Comparison of ENCODE assay signal across 13 cellular contexts in the genomic region with DNA sequence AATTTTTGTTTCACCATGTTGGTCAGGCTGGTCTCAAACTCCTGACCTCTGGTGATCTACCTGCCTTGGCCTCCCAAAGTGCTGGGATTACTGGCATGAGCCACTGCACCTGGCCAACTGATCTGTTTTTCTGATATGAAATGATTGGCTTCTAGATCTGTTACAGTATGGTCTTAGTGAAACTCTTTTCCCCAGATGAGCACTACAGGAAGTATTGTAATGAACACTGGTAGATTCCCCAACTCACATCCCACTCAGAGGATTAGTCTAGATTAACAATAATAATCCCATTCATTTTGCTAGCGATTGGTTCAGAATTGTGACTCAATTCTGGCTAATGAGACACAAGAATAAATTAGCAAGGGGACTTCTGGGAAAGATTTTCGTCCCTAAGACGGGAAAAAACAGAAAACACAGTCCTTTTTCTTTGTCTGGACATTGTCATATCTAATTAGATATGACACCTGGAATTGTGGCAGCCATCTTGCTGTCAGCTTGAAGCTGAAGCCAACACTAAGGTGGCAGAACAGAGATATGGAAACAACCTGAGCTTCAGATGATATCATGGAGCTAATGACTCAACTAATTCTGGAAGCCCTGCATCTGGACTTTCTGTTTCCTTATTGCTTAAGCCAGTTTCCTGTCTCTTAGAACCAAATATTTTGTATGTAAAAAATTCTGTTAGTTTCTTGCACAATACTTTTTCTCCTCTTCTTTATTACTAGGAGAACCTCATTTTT. TPM values are rescaled to one million over a fixed set of nuclear protein-coding genes. Genes with fewer than 3 reads are reported as not detected.
A peak's percentile ranks its signal among the peaks of the same experiment; 100 is the strongest.
DNase-seq lines count a peak whose midpoint lies in the region; ATAC-seq, FAIRE-seq and TF ChIP-seq lines count a peak whose summit lies in the region.
"Had no signal": no experiment of that assay in that cellular context is flagged by ENCODE, and none has a peak within 500 bp of the region (broad histone marks: within the 10 kb centered on the region; RNA-seq: fewer than 3 reads in every experiment).

No MANE protein-coding gene starts in this region.

- H2BK5ac ChIP-seq in H1 (ENCODE audit: low read depth, low read length): no peak overlapping the region

- H3K9me3 Mint-ChIP-seq in activated naive CD4-positive, alpha-beta T cell treated with anti-CD3 and anti-CD28 coated beads, Interleukin-2, amount 50 U/mL, for 72 hours: peaks cover 0 to 16% of the 10 kb centered on the region in 2 donors
- no peaks in the 10 kb centered on the region for H3K9me3 Mint-ChIP-seq in activated naive CD4-positive, alpha-beta T cell treated with anti-CD3 and anti-CD28 coated beads, Interleukin-2, amount 10 ng/mL, durations not matched to agents 7 days and 5 days
- H3K9me3 Mint-ChIP-seq in stimulated activated naive CD8-positive, alpha-beta T cell treated with anti-CD3 and anti-CD28 coated beads, Interleukin-15, amount 100 ng/mL, for 72 hours: peaks cover 7 to 9% of the 10 kb centered on the region in 2 donors

- no peak overlapping the region for H2BK20ac ChIP-seq in H1 (ENCODE audit: low read length)

- no peak overlapping the region for H2AFZ ChIP-seq in H1 (ENCODE audit: low read length)

- H2BK12ac ChIP-seq in H1 (ENCODE audit: low read depth, low read length): no peak overlapping the region

- no peak for TF ChIP-seq EP300 in H1 (IDR thresholded peaks at IDR 0.05; ENCODE audit: borderline replicate concordance in 1 of 2, low read depth in 2 of 2, low read length in 2 of 2)

- no peak overlapping the region for H3K4ac ChIP-seq in H1 (replicated peaks; ENCODE audit: insufficient read length, low read depth, low read length)

- TF ChIP-seq RAD21 in H1 (IDR thresholded peaks at IDR 0.05 in 1 of 2, conservative IDR thresholded peaks at IDR 0.05 in 1 of 2; ENCODE audit: low read depth in 2 of 2, low read length in 2 of 2): no peak

- 82% methylated on average over 3 of the region's 3 CpGs; no CpG with 5 or more reads in 1 of the 2 experiments for WGBS in H1 (ENCODE audit: extremely low coverage in 1 of 2, insufficient coverage in 1 of 2, insufficient read length in 1 of 2, insufficient replicate concordance in 2 of 2, low coverage in 1 of 2, low lambda C conversion rate in 2 of 2, missing lambda C conversion rate in 1 of 2), 2 experiments

- no peak overlapping the region for H3K14ac ChIP-seq in H1 (ENCODE audit: insufficient read length)

- H3K9me3 ChIP-seq in H1 (ENCODE audit: insufficient read depth in 2 of 2, low read depth in 1 of 2, low read length in 1 of 2) (no peaks in the 10 kb centered on the region), left lung (no peaks in the 10 kb centered on the region)
- H3K9me3 ChIP-seq: heart left ventricle had no signal

- H3K4me3 ChIP-seq in H1 (ENCODE audit: extremely low read depth in 1 of 4, insufficient read depth in 2 of 4, low read depth in 3 of 4, low read length in 4 of 4): no peak overlapping the region
- H3K4me3 ChIP-seq in left lung: no peak overlapping the region
- H3K4me3 ChIP-seq: heart left ventricle had no signal

- no peak overlapping the region for H3K4me3 Mint-ChIP-seq in activated naive CD4-positive, alpha-beta T cell treated with anti-CD3 and anti-CD28 coated beads, Interleukin-2, amount 10 ng/mL, durations not matched to agents 7 days and 5 days
- peak overlapping the region in 1 of 2 donors; percentile 19 for H3K4me3 Mint-ChIP-seq in stimulated activated naive CD8-positive, alpha-beta T cell treated with anti-CD3 and anti-CD28 coated beads, Interleukin-15, amount 100 ng/mL, for 72 hours
- H3K4me3 Mint-ChIP-seq: CD4-positive, CD25-positive, alpha-beta regulatory T cell; WTC11 had no signal

- H3K18ac ChIP-seq in H1 (ENCODE audit: extremely low read depth, low read length): no peak overlapping the region

- H4K8ac ChIP-seq in H1 (ENCODE audit: extremely low read depth, insufficient read depth, low read length): no peak overlapping the region

- H3K36me3 ChIP-seq in H1 (ENCODE audit: control insufficient read depth in 2 of 4, insufficient read depth in 4 of 4, low read length in 3 of 4): no peaks in the 10 kb centered on the region
- H3K36me3 ChIP-seq in left lung: no peaks in the 10 kb centered on the region
- H3K36me3 ChIP-seq: heart left ventricle had no signal

- no peak for FAIRE-seq in H1 (lab: Jason Lieb, UNC)

- POLR2A ChIA-PET in H1 (lab: Charles Lee; ENCODE audit: partially characterized antibody): no interaction called here

- no peak overlapping the region for H4K91ac ChIP-seq in H1 (replicated peaks; ENCODE audit: insufficient read length, low read length)

- no peaks in the 10 kb centered on the region for H3K27me3 ChIP-seq in H1 (replicated peaks in 1 of 4; ENCODE audit: control insufficient read depth in 3 of 4, extremely low read depth in 1 of 4, insufficient read depth in 3 of 4, low read length in 3 of 4)
- H3K27me3 ChIP-seq in left lung: peaks cover 0 to 6% of the 10 kb centered on the region in 2 donors

- no peaks in the 10 kb centered on the region for H3K79me1 ChIP-seq in H1 (ENCODE audit: low read depth, low read length)

- H3K9ac ChIP-seq in H1 (replicated peaks in 1 of 4; ENCODE audit: extremely low read depth in 1 of 4, low read depth in 3 of 4, low read length in 3 of 4): no peak overlapping the region

- peaks cover 2% of the 10 kb centered on the region for H3K4me1 Mint-ChIP-seq in activated naive CD4-positive, alpha-beta T cell treated with anti-CD3 and anti-CD28 coated beads, Interleukin-2, amount 10 ng/mL, durations not matched to agents 7 days and 5 days
- H3K4me1 Mint-ChIP-seq in stimulated activated naive CD8-positive, alpha-beta T cell treated with anti-CD3 and anti-CD28 coated beads, Interleukin-15, amount 100 ng/mL, for 72 hours: peaks cover 23% of the 10 kb centered on the region

- ATAC-seq in activated naive CD4-positive, alpha-beta T cell treated with anti-CD3 and anti-CD28 coated beads, Interleukin-2, amount 50 U/mL, for 72 hours: peak; percentile 93 to 94
- ATAC-seq in stimulated activated naive CD8-positive, alpha-beta T cell treated with anti-CD3 and anti-CD28 coated beads, Interleukin-15, amount 100 ng/mL, for 72 hours: peak; percentile 93
- ATAC-seq in left lung: no peak
- ATAC-seq: WTC11 had no signal

- H3K27ac ChIP-seq in H1 (ENCODE audit: low read depth, low read length) (no peak overlapping the region), left lung (no peak overlapping the region)

- DNase-seq in activated naive CD4-positive, alpha-beta T cell treated with anti-CD3 and anti-CD28 coated beads, Interleukin-2, amount 50 U/mL, for 72 hours (ENCODE audit: low spot score in 2 of 2): no peak
- no peak for DNase-seq in activated naive CD4-positive, alpha-beta T cell treated with anti-CD3 and anti-CD28 coated beads, Interleukin-2, amount 10 ng/mL, durations not matched to agents 7 days and 5 days
- peak; percentile 85 for DNase-seq in NOMO-1 treated with DMSO at 0.1 percent for 48 hours (lab: John Stamatoyannopoulos, UW; ENCODE audit: unreplicated experiment)
- DNase-seq in H1 (ENCODE audit: low read depth in 1 of 2, low spot score in 2 of 2): no peak
- DNase-seq in stimulated activated naive CD8-positive, alpha-beta T cell treated with anti-CD3 and anti-CD28 coated beads, Interleukin-15, amount 100 ng/mL, for 72 hours: peak in 1 of 2 donors; percentile 25
- no peak for DNase-seq in NCI-H187 (lab: John Stamatoyannopoulos, UW)
- DNase-seq in left lung: no peak
- DNase-seq in islet precursor cell: no peak
- DNase-seq: CD4-positive, CD25-positive, alpha-beta regulatory T cell; heart left ventricle; NCI-H1048 had no signal

- no peak for TF ChIP-seq POLR2A in H1 (IDR thresholded peaks at IDR 0.05; ENCODE audit: control extremely low read depth in 1 of 2, low read depth in 2 of 2, low read length in 2 of 2)

- H3K4me2 ChIP-seq in H1 (ENCODE audit: insufficient read depth in 1 of 2, low read depth in 2 of 2, low read length in 2 of 2): no peak overlapping the region

- H3K79me2 ChIP-seq in H1 (ENCODE audit: control insufficient read depth in 1 of 2, insufficient read depth in 2 of 2, low read length in 2 of 2): no peaks in the 10 kb centered on the region

- no peak overlapping the region for H4K5ac ChIP-seq in H1 (ENCODE audit: insufficient read length, low read depth, low read length)

- no peak overlapping the region for H2BK15ac ChIP-seq in H1 (ENCODE audit: low read length)

- H3K4me1 ChIP-seq in H1 (replicated peaks in 1 of 4; ENCODE audit: control insufficient read depth in 3 of 4, insufficient read depth in 4 of 4, low read length in 3 of 4) (no peaks in the 10 kb centered on the region), left lung (peaks cover 0 to 11% of the 10 kb centered on the region in 2 donors)

- peak overlapping the region; percentile 88 to 93 for H3K27ac Mint-ChIP-seq in activated naive CD4-positive, alpha-beta T cell treated with anti-CD3 and anti-CD28 coated beads, Interleukin-2, amount 50 U/mL, for 72 hours
- no peak overlapping the region for H3K27ac Mint-ChIP-seq in activated naive CD4-positive, alpha-beta T cell treated with anti-CD3 and anti-CD28 coated beads, Interleukin-2, amount 10 ng/mL, durations not matched to agents 7 days and 5 days
- peak overlapping the region; percentile 74 to 89 for H3K27ac Mint-ChIP-seq in stimulated activated naive CD8-positive, alpha-beta T cell treated with anti-CD3 and anti-CD28 coated beads, Interleukin-15, amount 100 ng/mL, for 72 hours
- H3K27ac Mint-ChIP-seq: CD4-positive, CD25-positive, alpha-beta regulatory T cell; WTC11 had no signal

- TF ChIP-seq CTCF in H1 (IDR thresholded peaks at IDR 0.05; ENCODE audit: control extremely low read depth in 1 of 3, insufficient read depth in 1 of 3, low read depth in 1 of 3, low read length in 3 of 3): no peak
- TF ChIP-seq CTCF in left lung (IDR thresholded peaks at IDR 0.05): no peak

- no peak overlapping the region for H3K23ac ChIP-seq in H1 (ENCODE audit: insufficient read length)

- H2AK5ac ChIP-seq in H1 (ENCODE audit: low read depth, low read length): no peak overlapping the region

- H2BK120ac ChIP-seq in H1 (replicated peaks; ENCODE audit: low read depth, low read length): no peak overlapping the region

- no peaks in the 10 kb centered on the region for H3K23me2 ChIP-seq in H1 (ENCODE audit: low read depth, low read length)

- intact Hi-C loops in left lung (cut with DNase I): no loop called here

- H3K27me3 Mint-ChIP-seq in activated naive CD4-positive, alpha-beta T cell treated with anti-CD3 and anti-CD28 coated beads, Interleukin-2, amount 10 ng/mL, durations not matched to agents 7 days and 5 days: peaks cover 8% of the 10 kb centered on the region
- peaks cover 51% of the 10 kb centered on the region for H3K27me3 Mint-ChIP-seq in stimulated activated naive CD8-positive, alpha-beta T cell treated with anti-CD3 and anti-CD28 coated beads, Interleukin-15, amount 100 ng/mL, for 72 hours

- CTCF ChIA-PET in activated naive CD4-positive, alpha-beta T cell treated with anti-CD3 and anti-CD28 coated beads, Interleukin-2, amount 10 ng/mL, durations not matched to agents 7 days and 5 days (lab: Charles Lee): interaction anchor here (0.8 to 2.0 kb wide), 4 partner anchors 14 to 54 kb away, joined by 3 to 14 read pairs (median 4); no protein-coding TSS in a partner anchor
- CTCF ChIA-PET in H1 (lab: Charles Lee; ENCODE audit: partially characterized antibody): interaction anchor here (0.8 to 3.0 kb wide), 4 partner anchors 14 to 52 kb away, joined by 3 to 12 read pairs (median 8); no protein-coding TSS in a partner anchor

- peaks cover 0 to 26% of the 10 kb centered on the region in 2 donors for H3K36me3 Mint-ChIP-seq in activated naive CD4-positive, alpha-beta T cell treated with anti-CD3 and anti-CD28 coated beads, Interleukin-2, amount 50 U/mL, for 72 hours
- no peaks in the 10 kb centered on the region for H3K36me3 Mint-ChIP-seq in activated naive CD4-positive, alpha-beta T cell treated with anti-CD3 and anti-CD28 coated beads, Interleukin-2, amount 10 ng/mL, durations not matched to agents 7 days and 5 days
- H3K36me3 Mint-ChIP-seq: CD4-positive, CD25-positive, alpha-beta regulatory T cell; WTC11 had no signal

- no peaks in the 10 kb centered on the region for H4K20me1 ChIP-seq in H1 (replicated peaks in 1 of 2; ENCODE audit: control insufficient read depth in 1 of 2, insufficient read depth in 2 of 2, low read length in 2 of 2)

- H3K56ac ChIP-seq in H1 (replicated peaks; ENCODE audit: insufficient read length, low read depth, low read length): peak overlapping the region; percentile 47

RNA-seq across cellular contexts. Expression of a gene that starts 17.4 kb away (rescaled TPM):
- 10 to 100 TPM; 37.2 to 38.4 TPM for total RNA-seq in activated naive CD4-positive, alpha-beta T cell treated with anti-CD3 and anti-CD28 coated beads, Interleukin-2, amount 50 U/mL, for 72 hours
- total RNA-seq in H1 (2021; fragmentation: NEBNext Ultra II Directional; extraction: Animal tissue kit (Norgen Biotek cat#: 25700)): 113 TPM in 2 replicates
- polyA plus RNA-seq in H1 (2011; rRNA removed): 59.7 and 67.0 TPM in 2 replicates
- 82.1 TPM for polyA plus RNA-seq in H1 (2011; cell fraction: cytosol; rRNA removed)
- polyA plus RNA-seq in H1 (2011; cell fraction: nucleus; rRNA removed): 73.3 TPM
- polyA plus RNA-seq in H1 (2012, experiment 1 of 2): 117 to 134 TPM (median 125 TPM) in 4 replicates
- polyA plus RNA-seq in H1 (2012, experiment 2 of 2): 57.2 TPM
- 148 TPM for polyA plus RNA-seq in H1 (2013, experiment 1 of 2)
- polyA plus RNA-seq in H1 (2013, experiment 2 of 2): 165 TPM
- polyA minus RNA-seq in H1 (2011; rRNA and poly(A)+ RNA removed): 115 and 146 TPM in 2 replicates
- polyA minus RNA-seq in H1 (2011; cell fraction: cytosol; rRNA and poly(A)+ RNA removed): 50.1 TPM
- polyA minus RNA-seq in H1 (2011; cell fraction: nucleus; rRNA and poly(A)+ RNA removed): 81.5 TPM
- total RNA-seq in left lung: 100 to 1,000 TPM; 121 to 126 TPM

RNA-seq across cellular contexts. Expression of a gene that starts 33.6 kb away (rescaled TPM):
- total RNA-seq in activated naive CD4-positive, alpha-beta T cell treated with anti-CD3 and anti-CD28 coated beads, Interleukin-2, amount 50 U/mL, for 72 hours: 1 to 10 TPM in 1 of 2 donors, under 1 TPM in 1; 0.73 to 2.5 TPM
- total RNA-seq in H1 (2021; fragmentation: NEBNext Ultra II Directional; extraction: Animal tissue kit (Norgen Biotek cat#: 25700)): 152 and 156 TPM in 2 replicates
- 158 and 190 TPM in 2 replicates for polyA plus RNA-seq in H1 (2011; rRNA removed)
- 79.5 TPM for polyA plus RNA-seq in H1 (2011; cell fraction: cytosol; rRNA removed)
- polyA plus RNA-seq in H1 (2011; cell fraction: nucleus; rRNA removed): 197 TPM
- 143 to 200 TPM (median 177 TPM) in 4 replicates for polyA plus RNA-seq in H1 (2012, experiment 1 of 2)
- 186 TPM for polyA plus RNA-seq in H1 (2012, experiment 2 of 2)
- 290 TPM for polyA plus RNA-seq in H1 (2013, experiment 1 of 2)
- 333 TPM for polyA plus RNA-seq in H1 (2013, experiment 2 of 2)
- 116 and 197 TPM in 2 replicates for polyA minus RNA-seq in H1 (2011; rRNA and poly(A)+ RNA removed)
- polyA minus RNA-seq in H1 (2011; cell fraction: cytosol; rRNA and poly(A)+ RNA removed): 102 TPM
- 79.9 TPM for polyA minus RNA-seq in H1 (2011; cell fraction: nucleus; rRNA and poly(A)+ RNA removed)
- total RNA-seq in left lung: 10 to 100 TPM; 71.9 to 89.5 TPM
- total RNA-seq: CD4-positive, CD25-positive, alpha-beta regulatory T cell; OCI-LY7 had no signal
- polyA plus RNA-seq: CD4-positive, CD25-positive, alpha-beta regulatory T cell had no signal

Comparison
In these comparisons a context has a peak if more than half of its experiments do, and no peak if none do; other contexts are left out.
1. RNA of a gene that starts 33.6 kb away (total RNA-seq): 152 to 156 TPM in H1 and 71.9 to 89.5 TPM in left lung; 0.73 to 2.5 TPM in activated naive CD4-positive, alpha-beta T cell treated with anti-CD3 and anti-CD28 coated beads, Interleukin-2, amount 50 U/mL, for 72 hours; every median in the first group is over 10 times any median in the second.